In genomic region chr3:121768452-121768851, GRCh38 we compare ENCODE assay signal across 19 cellular contexts.
"Had no signal": no experiment of that assay in that cellular context is flagged by ENCODE, and none has a peak within 500 bp of the region (broad histone marks: within the 10 kb centered on the region; RNA-seq: fewer than 3 reads in every experiment).

No MANE protein-coding gene starts in this region.

- H3K27me3 Mint-ChIP-seq: activated CD8-positive, alpha-beta memory T cell treated with anti-CD3 and anti-CD28 coated beads, Interleukin-2, amount 10 ng/mL, durations not matched to agents 7 days and 5 days; activated T-cell treated with anti-CD3 and anti-CD28 coated beads, Interleukin-2, amount 50 U/mL, for 24 hours; natural killer cell treated with Interleukin-12 subunit alpha and Interleukin-12 subunit beta and Interleukin-15 and Interleukin-18, amount 100 ng/mL, for 72 hours; progenitor cell of endocrine pancreas had no signal

- H3K27ac Mint-ChIP-seq: activated CD8-positive, alpha-beta memory T cell treated with anti-CD3 and anti-CD28 coated beads, Interleukin-2, amount 10 ng/mL, durations not matched to agents 7 days and 5 days; activated naive CD4-positive, alpha-beta T cell treated with anti-CD3 and anti-CD28 coated beads, Interleukin-2, amount 50 U/mL, for 24 hours; activated T-cell treated with anti-CD3 and anti-CD28 coated beads, Interleukin-2, amount 50 U/mL, for 24 hours; natural killer cell treated with Interleukin-12 subunit alpha and Interleukin-12 subunit beta and Interleukin-15 and Interleukin-18, amount 100 ng/mL, for 72 hours; progenitor cell of endocrine pancreas had no signal

- H3K4me3 ChIP-seq: colonic mucosa, left lung had no signal

- H3K4me1 Mint-ChIP-seq: activated CD8-positive, alpha-beta memory T cell treated with anti-CD3 and anti-CD28 coated beads, Interleukin-2, amount 10 ng/mL, durations not matched to agents 7 days and 5 days; activated naive CD4-positive, alpha-beta T cell treated with anti-CD3 and anti-CD28 coated beads, Interleukin-2, amount 50 U/mL, for 24 hours had no signal

- DNase-seq: activated CD8-positive, alpha-beta memory T cell treated with anti-CD3 and anti-CD28 coated beads, Interleukin-2, amount 10 ng/mL, durations not matched to agents 7 days and 5 days; activated effector memory CD4-positive, alpha-beta T cell treated with Interleukin-2 at 50 U/mL for 16 hours; activated T-cell treated with anti-CD3 and anti-CD28 coated beads, Interleukin-2, amount 50 U/mL, for 24 hours; caudate nucleus; colonic mucosa; effector CD4-positive, alpha-beta T cell; islet precursor cell; left lung; occipital lobe; right cardiac atrium; stimulated activated CD4-positive, alpha-beta T cell treated with anti-CD3 and anti-CD28 coated beads, Interleukin-1b, Interleukin-23, amount 100 ng/mL, for 48 hours; stimulated activated naive CD4-positive, alpha-beta T cell treated with Interleukin-2 at 50 U/mL for 16 hours; trophoblast cell had no signal

- H3K9me3 ChIP-seq: colonic mucosa, left lung had no signal

- H3K9me3 Mint-ChIP-seq: activated naive CD4-positive, alpha-beta T cell treated with anti-CD3 and anti-CD28 coated beads, Interleukin-2, amount 50 U/mL, for 24 hours; activated T-cell treated with anti-CD3 and anti-CD28 coated beads, Interleukin-2, amount 50 U/mL, for 24 hours; natural killer cell treated with Interleukin-12 subunit alpha and Interleukin-12 subunit beta and Interleukin-15 and Interleukin-18, amount 100 ng/mL, for 72 hours had no signal

- H3K27me3 ChIP-seq: colonic mucosa, left lung had no signal

- H3K27ac ChIP-seq: colonic mucosa, left lung had no signal

- ATAC-seq: activated CD4-positive, CD25-positive, alpha-beta regulatory T cell treated with anti-CD3 and anti-CD28 coated beads, Interleukin-2, amount 50 U/mL, for 24 hours; activated CD8-positive, alpha-beta memory T cell treated with anti-CD3 and anti-CD28 coated beads, Interleukin-2, amount 10 ng/mL, durations not matched to agents 7 days and 5 days; left lung; natural killer cell treated with Interleukin-12 subunit alpha and Interleukin-12 subunit beta and Interleukin-15 and Interleukin-18, amount 100 ng/mL, for 72 hours; right cardiac atrium had no signal

- H3K4me3 Mint-ChIP-seq: activated CD8-positive, alpha-beta memory T cell treated with anti-CD3 and anti-CD28 coated beads, Interleukin-2, amount 10 ng/mL, durations not matched to agents 7 days and 5 days; activated naive CD4-positive, alpha-beta T cell treated with anti-CD3 and anti-CD28 coated beads, Interleukin-2, amount 50 U/mL, for 24 hours; activated T-cell treated with anti-CD3 and anti-CD28 coated beads, Interleukin-2, amount 50 U/mL, for 24 hours; natural killer cell treated with Interleukin-12 subunit alpha and Interleukin-12 subunit beta and Interleukin-15 and Interleukin-18, amount 100 ng/mL, for 72 hours had no signal

- H3K4me1 ChIP-seq: colonic mucosa, left lung had no signal

- FAIRE-seq: frontal cortex, TTC549 had no signal
